ENCODE assay signal across 1 cellular context in the genomic region with DNA sequence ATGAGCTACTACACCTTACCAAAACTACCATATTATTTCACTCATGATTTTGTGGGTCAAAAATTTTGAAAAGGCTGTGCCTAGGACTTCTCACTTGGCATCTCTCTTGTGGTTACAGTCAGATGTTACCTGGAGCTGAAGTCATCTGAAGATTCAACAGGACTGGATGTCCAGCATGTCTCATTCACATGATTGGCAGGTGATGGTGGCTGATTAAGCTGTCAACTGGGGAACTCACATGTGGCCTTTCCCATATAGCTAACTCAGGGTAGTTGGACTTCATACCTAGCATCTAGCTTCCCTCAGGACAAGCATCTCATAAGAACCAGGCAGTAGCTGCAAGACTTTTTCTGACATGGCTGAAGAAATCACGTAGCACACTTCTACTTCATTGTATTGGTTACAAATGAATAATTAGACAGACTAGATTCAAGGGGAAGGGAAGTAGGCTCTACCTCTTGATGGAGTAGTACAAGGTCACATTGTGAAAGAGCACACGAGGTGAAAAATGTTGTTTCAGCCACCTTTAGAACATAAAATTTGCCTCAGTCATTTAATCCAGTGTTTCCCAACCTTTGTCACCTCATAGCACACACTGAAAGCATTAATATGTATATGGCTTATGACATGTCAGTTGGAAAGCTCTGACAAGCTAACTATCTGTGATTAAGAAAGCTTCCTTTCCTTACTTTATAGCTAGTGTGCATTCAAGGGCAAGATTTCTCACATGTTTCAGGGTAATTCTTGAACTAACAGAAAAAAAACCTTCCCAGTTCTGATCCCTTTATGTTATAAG.
A peak's percentile ranks its signal among the peaks of the same experiment; 100 is the strongest.
TF ChIP-seq lines count a peak whose summit lies in the region.

No MANE protein-coding gene starts in this region.

TF ChIP-seq in K562, 482 proteins besides CTCF, POLR2A, EP300 and RAD21 (continued from another document):
- TF ChIP-seq ETS2 (tag; IDR thresholded peaks at IDR 0.05; ENCODE audit: borderline replicate concordance, poor library complexity, severe bottlenecking) (no peak), MEIS2 (IDR thresholded peaks at IDR 0.05; ENCODE audit: partially characterized antibody) (peak; percentile 51), HNRNPUL1 (IDR thresholded peaks at IDR 0.05; ENCODE audit: low read length) (no peak), TAL1 (IDR thresholded peaks at IDR 0.05) (no peak), GABPA (tag; conservative IDR thresholded peaks at IDR 0.05; ENCODE audit: low read depth) (no peak), ARHGAP35 (IDR thresholded peaks at IDR 0.05; ENCODE audit: partially characterized antibody) (no peak), MYC (IDR thresholded peaks at IDR 0.05; ENCODE audit: low read depth, low read length) (no peak), MYC (CRISPR knock-in tag; IDR thresholded peaks at IDR 0.05; ENCODE audit: borderline replicate concordance, low read depth) (no peak), MXI1 (IDR thresholded peaks at IDR 0.05; ENCODE audit: low read depth, low read length) (no peak)
- TF ChIP-seq, protein P1, sequence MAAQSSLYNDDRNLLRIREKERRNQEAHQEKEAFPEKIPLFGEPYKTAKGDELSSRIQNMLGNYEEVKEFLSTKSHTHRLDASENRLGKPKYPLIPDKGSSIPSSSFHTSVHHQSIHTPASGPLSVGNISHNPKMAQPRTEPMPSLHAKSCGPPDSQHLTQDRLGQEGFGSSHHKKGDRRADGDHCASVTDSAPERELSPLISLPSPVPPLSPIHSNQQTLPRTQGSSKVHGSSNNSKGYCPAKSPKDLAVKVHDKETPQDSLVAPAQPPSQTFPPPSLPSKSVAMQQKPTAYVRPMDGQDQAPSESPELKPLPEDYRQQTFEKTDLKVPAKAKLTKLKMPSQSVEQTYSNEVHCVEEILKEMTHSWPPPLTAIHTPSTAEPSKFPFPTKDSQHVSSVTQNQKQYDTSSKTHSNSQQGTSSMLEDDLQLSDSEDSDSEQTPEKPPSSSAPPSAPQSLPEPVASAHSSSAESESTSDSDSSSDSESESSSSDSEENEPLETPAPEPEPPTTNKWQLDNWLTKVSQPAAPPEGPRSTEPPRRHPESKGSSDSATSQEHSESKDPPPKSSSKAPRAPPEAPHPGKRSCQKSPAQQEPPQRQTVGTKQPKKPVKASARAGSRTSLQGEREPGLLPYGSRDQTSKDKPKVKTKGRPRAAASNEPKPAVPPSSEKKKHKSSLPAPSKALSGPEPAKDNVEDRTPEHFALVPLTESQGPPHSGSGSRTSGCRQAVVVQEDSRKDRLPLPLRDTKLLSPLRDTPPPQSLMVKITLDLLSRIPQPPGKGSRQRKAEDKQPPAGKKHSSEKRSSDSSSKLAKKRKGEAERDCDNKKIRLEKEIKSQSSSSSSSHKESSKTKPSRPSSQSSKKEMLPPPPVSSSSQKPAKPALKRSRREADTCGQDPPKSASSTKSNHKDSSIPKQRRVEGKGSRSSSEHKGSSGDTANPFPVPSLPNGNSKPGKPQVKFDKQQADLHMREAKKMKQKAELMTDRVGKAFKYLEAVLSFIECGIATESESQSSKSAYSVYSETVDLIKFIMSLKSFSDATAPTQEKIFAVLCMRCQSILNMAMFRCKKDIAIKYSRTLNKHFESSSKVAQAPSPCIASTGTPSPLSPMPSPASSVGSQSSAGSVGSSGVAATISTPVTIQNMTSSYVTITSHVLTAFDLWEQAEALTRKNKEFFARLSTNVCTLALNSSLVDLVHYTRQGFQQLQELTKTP (IDR thresholded peaks at IDR 0.05; ENCODE audit: low read depth in 1 of 2, partially characterized antibody in 2 of 2): no peak
- TF ChIP-seq, protein P2, sequence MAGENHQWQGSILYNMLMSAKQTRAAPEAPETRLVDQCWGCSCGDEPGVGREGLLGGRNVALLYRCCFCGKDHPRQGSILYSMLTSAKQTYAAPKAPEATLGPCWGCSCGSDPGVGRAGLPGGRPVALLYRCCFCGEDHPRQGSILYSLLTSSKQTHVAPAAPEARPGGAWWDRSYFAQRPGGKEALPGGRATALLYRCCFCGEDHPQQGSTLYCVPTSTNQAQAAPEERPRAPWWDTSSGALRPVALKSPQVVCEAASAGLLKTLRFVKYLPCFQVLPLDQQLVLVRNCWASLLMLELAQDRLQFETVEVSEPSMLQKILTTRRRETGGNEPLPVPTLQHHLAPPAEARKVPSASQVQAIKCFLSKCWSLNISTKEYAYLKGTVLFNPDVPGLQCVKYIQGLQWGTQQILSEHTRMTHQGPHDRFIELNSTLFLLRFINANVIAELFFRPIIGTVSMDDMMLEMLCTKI (IDR thresholded peaks at IDR 0.05; ENCODE audit: partially characterized antibody): no peak
- TF ChIP-seq, protein P3, sequence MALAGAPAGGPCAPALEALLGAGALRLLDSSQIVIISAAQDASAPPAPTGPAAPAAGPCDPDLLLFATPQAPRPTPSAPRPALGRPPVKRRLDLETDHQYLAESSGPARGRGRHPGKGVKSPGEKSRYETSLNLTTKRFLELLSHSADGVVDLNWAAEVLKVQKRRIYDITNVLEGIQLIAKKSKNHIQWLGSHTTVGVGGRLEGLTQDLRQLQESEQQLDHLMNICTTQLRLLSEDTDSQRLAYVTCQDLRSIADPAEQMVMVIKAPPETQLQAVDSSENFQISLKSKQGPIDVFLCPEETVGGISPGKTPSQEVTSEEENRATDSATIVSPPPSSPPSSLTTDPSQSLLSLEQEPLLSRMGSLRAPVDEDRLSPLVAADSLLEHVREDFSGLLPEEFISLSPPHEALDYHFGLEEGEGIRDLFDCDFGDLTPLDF (CRISPR knock-in tag; IDR thresholded peaks at IDR 0.05): no peak
- TF ChIP-seq, protein P4, sequence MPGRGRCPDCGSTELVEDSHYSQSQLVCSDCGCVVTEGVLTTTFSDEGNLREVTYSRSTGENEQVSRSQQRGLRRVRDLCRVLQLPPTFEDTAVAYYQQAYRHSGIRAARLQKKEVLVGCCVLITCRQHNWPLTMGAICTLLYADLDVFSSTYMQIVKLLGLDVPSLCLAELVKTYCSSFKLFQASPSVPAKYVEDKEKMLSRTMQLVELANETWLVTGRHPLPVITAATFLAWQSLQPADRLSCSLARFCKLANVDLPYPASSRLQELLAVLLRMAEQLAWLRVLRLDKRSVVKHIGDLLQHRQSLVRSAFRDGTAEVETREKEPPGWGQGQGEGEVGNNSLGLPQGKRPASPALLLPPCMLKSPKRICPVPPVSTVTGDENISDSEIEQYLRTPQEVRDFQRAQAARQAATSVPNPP (IDR thresholded peaks at IDR 0.05; ENCODE audit: borderline replicate concordance, insufficient read depth, insufficient read length): no peak
- TF ChIP-seq, protein P5, sequence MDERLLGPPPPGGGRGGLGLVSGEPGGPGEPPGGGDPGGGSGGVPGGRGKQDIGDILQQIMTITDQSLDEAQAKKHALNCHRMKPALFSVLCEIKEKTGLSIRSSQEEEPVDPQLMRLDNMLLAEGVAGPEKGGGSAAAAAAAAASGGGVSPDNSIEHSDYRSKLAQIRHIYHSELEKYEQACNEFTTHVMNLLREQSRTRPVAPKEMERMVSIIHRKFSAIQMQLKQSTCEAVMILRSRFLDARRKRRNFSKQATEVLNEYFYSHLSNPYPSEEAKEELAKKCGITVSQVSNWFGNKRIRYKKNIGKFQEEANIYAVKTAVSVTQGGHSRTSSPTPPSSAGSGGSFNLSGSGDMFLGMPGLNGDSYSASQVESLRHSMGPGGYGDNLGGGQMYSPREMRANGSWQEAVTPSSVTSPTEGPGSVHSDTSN (CRISPR knock-in tag; IDR thresholded peaks at IDR 0.05; ENCODE audit: low read depth): no peak
- TF ChIP-seq, protein P5 (tag; conservative IDR thresholded peaks at IDR 0.05; ENCODE audit: low read depth): peak; percentile 51
- TF ChIP-seq, protein P6, sequence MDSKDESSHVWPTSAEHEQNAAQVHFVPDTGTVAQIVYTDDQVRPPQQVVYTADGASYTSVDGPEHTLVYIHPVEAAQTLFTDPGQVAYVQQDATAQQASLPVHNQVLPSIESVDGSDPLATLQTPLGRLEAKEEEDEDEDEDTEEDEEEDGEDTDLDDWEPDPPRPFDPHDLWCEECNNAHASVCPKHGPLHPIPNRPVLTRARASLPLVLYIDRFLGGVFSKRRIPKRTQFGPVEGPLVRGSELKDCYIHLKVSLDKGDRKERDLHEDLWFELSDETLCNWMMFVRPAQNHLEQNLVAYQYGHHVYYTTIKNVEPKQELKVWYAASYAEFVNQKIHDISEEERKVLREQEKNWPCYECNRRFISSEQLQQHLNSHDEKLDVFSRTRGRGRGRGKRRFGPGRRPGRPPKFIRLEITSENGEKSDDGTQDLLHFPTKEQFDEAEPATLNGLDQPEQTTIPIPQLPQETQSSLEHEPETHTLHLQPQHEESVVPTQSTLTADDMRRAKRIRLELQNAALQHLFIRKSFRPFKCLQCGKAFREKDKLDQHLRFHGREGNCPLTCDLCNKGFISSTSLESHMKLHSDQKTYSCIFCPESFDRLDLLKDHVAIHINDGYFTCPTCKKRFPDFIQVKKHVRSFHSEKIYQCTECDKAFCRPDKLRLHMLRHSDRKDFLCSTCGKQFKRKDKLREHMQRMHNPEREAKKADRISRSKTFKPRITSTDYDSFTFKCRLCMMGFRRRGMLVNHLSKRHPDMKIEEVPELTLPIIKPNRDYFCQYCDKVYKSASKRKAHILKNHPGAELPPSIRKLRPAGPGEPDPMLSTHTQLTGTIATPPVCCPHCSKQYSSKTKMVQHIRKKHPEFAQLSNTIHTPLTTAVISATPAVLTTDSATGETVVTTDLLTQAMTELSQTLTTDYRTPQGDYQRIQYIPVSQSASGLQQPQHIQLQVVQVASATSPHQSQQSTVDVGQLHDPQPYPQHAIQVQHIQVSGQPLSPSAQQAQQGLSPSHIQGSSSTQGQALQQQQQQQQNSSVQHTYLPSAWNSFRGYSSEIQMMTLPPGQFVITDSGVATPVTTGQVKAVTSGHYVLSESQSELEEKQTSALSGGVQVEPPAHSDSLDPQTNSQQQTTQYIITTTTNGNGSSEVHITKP (IDR thresholded peaks at IDR 0.05; ENCODE audit: partially characterized antibody): no peak
